15 cellular contexts compared by ENCODE assay signal in genomic region chr1:121546830-121547680, GRCh38.
A peak's percentile ranks its signal among the peaks of the same experiment; 100 is the strongest.
DNase-seq lines count a peak whose midpoint lies in the region; ATAC-seq, FAIRE-seq and TF ChIP-seq lines count a peak whose summit lies in the region.
"Had no signal": no experiment of that assay in that cellular context is flagged by ENCODE, and none has a peak within 500 bp of the region (broad histone marks: within the 10 kb centered on the region; RNA-seq: fewer than 3 reads in every experiment).

No MANE protein-coding gene starts in this region.

- no peak overlapping the region for H3K9ac ChIP-seq in smooth muscle cell (ENCODE audit: low read depth)

- peaks cover 6% of the 10 kb centered on the region for H3K36me3 Mint-ChIP-seq in central memory CD8-positive, alpha-beta T cell (ENCODE audit: insufficient read depth)
- H3K36me3 Mint-ChIP-seq: natural killer cell treated with Interleukin-12 subunit alpha and Interleukin-12 subunit beta and Interleukin-15 and Interleukin-18, amount 100 ng/mL, for 72 hours had no signal

- no peaks in the 10 kb centered on the region for H3K9me3 Mint-ChIP-seq in central memory CD8-positive, alpha-beta T cell
- H3K9me3 Mint-ChIP-seq: natural killer cell treated with Interleukin-12 subunit alpha and Interleukin-12 subunit beta and Interleukin-15 and Interleukin-18, amount 100 ng/mL, for 72 hours had no signal

- peak overlapping the region; percentile 49 for H2AFZ ChIP-seq in smooth muscle cell (ENCODE audit: low read depth)

- FAIRE-seq in GM12891 (lab: Jason Lieb, UNC) = no peak

- H3K27ac ChIP-seq in smooth muscle cell (ENCODE audit: low read depth) = peak overlapping the region; percentile 31
- H3K27ac ChIP-seq: 22Rv1 had no signal

- peak overlapping the region; percentile 66 for H3K27ac Mint-ChIP-seq in central memory CD8-positive, alpha-beta T cell (ENCODE audit: low read depth)
- H3K27ac Mint-ChIP-seq: natural killer cell treated with Interleukin-12 subunit alpha and Interleukin-12 subunit beta and Interleukin-15 and Interleukin-18, amount 100 ng/mL, for 72 hours had no signal

- no peaks in the 10 kb centered on the region for H3K79me2 ChIP-seq in smooth muscle cell (ENCODE audit: low read depth)

- H3K9me3 ChIP-seq in smooth muscle cell (replicated peaks; ENCODE audit: low read depth) = no peaks in the 10 kb centered on the region

- H4K20me1 ChIP-seq in smooth muscle cell (ENCODE audit: low read depth) = no peaks in the 10 kb centered on the region

- no peaks in the 10 kb centered on the region for H3K36me3 ChIP-seq in smooth muscle cell (ENCODE audit: low read depth)

- no peak for TF ChIP-seq CTCF in smooth muscle cell (IDR thresholded peaks at IDR 0.05; ENCODE audit: borderline replicate concordance, insufficient read depth, poor library complexity, severe bottlenecking)

- peaks cover 29% of the 10 kb centered on the region for H3K4me1 Mint-ChIP-seq in central memory CD8-positive, alpha-beta T cell

- no peak overlapping the region for H3K4me3 Mint-ChIP-seq in central memory CD8-positive, alpha-beta T cell
- H3K4me3 Mint-ChIP-seq: natural killer cell treated with Interleukin-12 subunit alpha and Interleukin-12 subunit beta and Interleukin-15 and Interleukin-18, amount 100 ng/mL, for 72 hours had no signal

- no peak for TF ChIP-seq POLR2A in GM12891 (IDR thresholded peaks at IDR 0.05; ENCODE audit: low read depth, low read length)

- ATAC-seq in central memory CD8-positive, alpha-beta T cell (replicated peaks; ENCODE audit: extremely low read depth, poor library complexity, severe bottlenecking) = no peak
- ATAC-seq in GM19328 (IDR thresholded peaks at IDR 0.05; ENCODE audit: unreplicated experiment) = no peak
- ATAC-seq: natural killer cell treated with Interleukin-12 subunit alpha and Interleukin-12 subunit beta and Interleukin-15 and Interleukin-18, amount 100 ng/mL, for 72 hours had no signal

- WGBS in smooth muscle cell (ENCODE audit: low lambda C conversion rate) = 60% methylated on average over 3 of the region's 3 CpGs

- no peaks in the 10 kb centered on the region for H3K27me3 Mint-ChIP-seq in central memory CD8-positive, alpha-beta T cell
- H3K27me3 Mint-ChIP-seq: natural killer cell treated with Interleukin-12 subunit alpha and Interleukin-12 subunit beta and Interleukin-15 and Interleukin-18, amount 100 ng/mL, for 72 hours had no signal

- peak; percentile 47 for DNase-seq in DMS153 (lab: John Stamatoyannopoulos, UW)
- no peak for DNase-seq in DMS153 treated with DMSO at 0.1 percent for 48 hours (lab: John Stamatoyannopoulos, UW; ENCODE audit: unreplicated experiment)
- peak; percentile 79 for DNase-seq in M059J (ENCODE audit: low read depth)
- DNase-seq in central memory CD8-positive, alpha-beta T cell (ENCODE audit: low spot score in 2 of 2) = no peak
- no peak for DNase-seq in smooth muscle cell (lab: John Stamatoyannopoulos, UW; ENCODE audit: unreplicated experiment)
- DNase-seq in GM12891 (ENCODE audit: insufficient read length, low spot score) = no peak
- DNase-seq in foreskin melanocyte = no peak
- DNase-seq: activated gamma-delta T cell treated with Interleukin-2 at 50 U/mL for 16 hours, foreskin fibroblast, NCI-H1092, NCI-H446 had no signal

- H3K27me3 ChIP-seq in smooth muscle cell (ENCODE audit: low read depth) = no peaks in the 10 kb centered on the region

- H3K4me2 ChIP-seq in smooth muscle cell = peak overlapping the region; percentile 54

- H3K4me3 ChIP-seq in smooth muscle cell = no peak overlapping the region
- H3K4me3 ChIP-seq: lung had no signal

- H3K4me1 ChIP-seq in smooth muscle cell (ENCODE audit: low read depth) = peaks cover 3% of the 10 kb centered on the region

- no peaks in the 10 kb centered on the region for H3F3A ChIP-seq in smooth muscle cell (ENCODE audit: low read depth)

TF ChIP-seq in GM12891, 5 proteins besides CTCF, POLR2A, EP300 and RAD21:
- TF ChIP-seq SPI1 (IDR thresholded peaks at IDR 0.05; ENCODE audit: low read depth, low read length) = no peak
- TF ChIP-seq POLR2AphosphoS5 (IDR thresholded peaks at IDR 0.05; ENCODE audit: low read depth, low read length) = no peak
- no peak for TF ChIP-seq PAX5 (IDR thresholded peaks at IDR 0.05; ENCODE audit: insufficient read depth, low read length, severe bottlenecking)
- TF ChIP-seq POU2F2 (IDR thresholded peaks at IDR 0.05; ENCODE audit: low read depth, low read length) = no peak
- TF ChIP-seq TAF1 (IDR thresholded peaks at IDR 0.05; ENCODE audit: low read depth, low read length) = no peak
TF ChIP-seq in GM12891: peak in this region for 0.

Comparison
In these comparisons a context has a peak if more than half of its experiments do, and no peak if none do; other contexts are left out.
1. DNase-seq: peak in DMS153 (single experiment) and M059J (single experiment); none in DMS153 treated with DMSO at 0.1 percent for 48 hours (single experiment), central memory CD8-positive, alpha-beta T cell (0 of 2), smooth muscle cell (single experiment), GM12891 (single experiment) and foreskin melanocyte (single experiment).